In genomic region chr18:44681611-44682010, GRCh38 we compare ENCODE assay signal across 9 cellular contexts. TPM values are rescaled to one million over a fixed set of nuclear protein-coding genes. Genes with fewer than 3 reads are reported as not detected.
DNase-seq lines count a peak whose midpoint lies in the region; ATAC-seq and TF ChIP-seq lines count a peak whose summit lies in the region.
"Had no signal": no experiment of that assay in that cellular context is flagged by ENCODE, and none has a peak within 500 bp of the region (broad histone marks: within the 10 kb centered on the region; RNA-seq: fewer than 3 reads in every experiment).

No MANE protein-coding gene starts in this region.

- H3K9me3 ChIP-seq in heart right ventricle (no peaks in the 10 kb centered on the region), body of pancreas (no peaks in the 10 kb centered on the region), mesodermal cell (ENCODE audit: control insufficient read depth, low read length) (no peaks in the 10 kb centered on the region), aorta (ENCODE audit: control insufficient read depth, low read length) (no peaks in the 10 kb centered on the region)
- H3K9me3 ChIP-seq: Caco-2 had no signal

- no peak for DNase-seq in heart right ventricle
- DNase-seq in Right ventricle myocardium inferior (ENCODE audit: missing footprints): no peak
- no peak for DNase-seq in body of pancreas
- DNase-seq in aorta: no peak
- no peak for DNase-seq in kidney tubule cell (ENCODE audit: low spot score)
- no peak for DNase-seq in NCI-H524 treated with DMSO at 0.1 percent for 48 hours (lab: John Stamatoyannopoulos, UW)
- DNase-seq: Caco-2 had no signal

- peaks cover 4 to 47% (median 14%) of the 10 kb centered on the region in 9 donors for H3K4me1 ChIP-seq in heart right ventricle
- H3K4me1 ChIP-seq in body of pancreas: peaks cover 67% of the 10 kb centered on the region
- H3K4me1 ChIP-seq in mesodermal cell (ENCODE audit: control insufficient read depth, insufficient read depth, low read length, poor library complexity, severe bottlenecking): peaks cover 21% of the 10 kb centered on the region
- peaks cover 0 to 3% of the 10 kb centered on the region in 2 donors for H3K4me1 ChIP-seq in aorta (ENCODE audit: control insufficient read depth in 1 of 2, insufficient read depth in 2 of 2, low read length in 2 of 2)
- H3K4me1 ChIP-seq: Caco-2 had no signal

- H3K27me3 ChIP-seq in heart right ventricle: peaks cover 0 to 76% (median 0%) of the 10 kb centered on the region in 7 donors
- no peaks in the 10 kb centered on the region for H3K27me3 ChIP-seq in body of pancreas
- H3K27me3 ChIP-seq in aorta (ENCODE audit: control insufficient read depth in 1 of 2, insufficient read depth in 2 of 2, low read length in 1 of 2): no peaks in the 10 kb centered on the region

- ATAC-seq in heart right ventricle (no peak), Right ventricle myocardium inferior (no peak), body of pancreas (no peak), aorta (ENCODE audit: low FRiP score) (no peak), HG02973 (IDR thresholded peaks at IDR 0.05; ENCODE audit: unreplicated experiment) (no peak)

- TF ChIP-seq CTCF in heart right ventricle (IDR thresholded peaks at IDR 0.05) (no peak), body of pancreas (IDR thresholded peaks at IDR 0.05) (no peak)

- 19 to 41% methylated on average over 5 of the region's 5 CpGs for WGBS in heart right ventricle, 2 donors
- 1% methylated on average over 5 of the region's 5 CpGs for WGBS in body of pancreas, 2 donors
- WGBS in mesodermal cell (ENCODE audit: insufficient coverage in 2 of 2), 2 experiments: 12 to 20% methylated on average over 4 to 5 of the region's 5 CpGs
- 8 to 11% methylated on average over 5 of the region's 5 CpGs for WGBS in aorta, 2 donors

- H3K4me3 ChIP-seq in heart right ventricle (peak overlapping the region in 8 of 10 donors; percentile 82 to 98 (median 87)), body of pancreas (no peak overlapping the region), mesodermal cell (ENCODE audit: extremely low read depth, insufficient read depth, low read length, poor library complexity, severe bottlenecking) (peak overlapping the region; percentile 65), aorta (ENCODE audit: low read length in 2 of 2) (peak overlapping the region; percentile 81 to 97)

- H3K27ac ChIP-seq in heart right ventricle (peak overlapping the region in 6 of 10 donors; percentile 34 to 99 (median 89)), body of pancreas (peak overlapping the region; percentile 72 to 99 (median 96)), mesodermal cell (ENCODE audit: low read depth, low read length, severe bottlenecking) (peak overlapping the region; percentile 81), aorta (ENCODE audit: low read depth in 1 of 2, low read length in 2 of 2) (no peak overlapping the region)

- TF ChIP-seq POLR2A in body of pancreas (IDR thresholded peaks at IDR 0.05): no peak

- no peaks in the 10 kb centered on the region for H3K36me3 ChIP-seq in heart right ventricle
- H3K36me3 ChIP-seq in body of pancreas (replicated peaks in 1 of 2; ENCODE audit: insufficient read depth in 1 of 2, low read depth in 2 of 2): no peaks in the 10 kb centered on the region
- H3K36me3 ChIP-seq in mesodermal cell (ENCODE audit: control insufficient read depth, insufficient read depth, low read length): no peaks in the 10 kb centered on the region
- no peaks in the 10 kb centered on the region for H3K36me3 ChIP-seq in aorta (ENCODE audit: control insufficient read depth in 1 of 2, insufficient read depth in 2 of 2, low read length in 1 of 2)

- intact Hi-C loops in heart right ventricle (cut with DNase I): loop anchor here in 9 of 10 donors (2.0 to 10.0 kb wide), 15 partner anchors 46 to 703 kb away; no protein-coding TSS in a partner anchor
- intact Hi-C loops in Right ventricle myocardium inferior (cut with DNase I): loop anchor here (2.0 to 5.0 kb wide), 3 partner anchors 43 to 336 kb away; no protein-coding TSS in a partner anchor
- intact Hi-C loops in body of pancreas (cut with DNase I): loop anchor here (10.0 kb wide), 1 partner anchor 113 kb away; no protein-coding TSS in a partner anchor
- intact Hi-C loops in aorta (cut with DNase I): loop anchor here (5.0 to 10.0 kb wide), 8 partner anchors 61 to 563 kb away; no protein-coding TSS in a partner anchor

RNA-seq across cellular contexts. Expression of gene SETBP1, which starts 0.9 kb away (rescaled TPM):
- total RNA-seq in heart right ventricle: 10 to 100 TPM in 2 of 10 donors, 1 to 10 TPM in 8; 4.5 to 12.2 (median 6.3) TPM
- 1 to 10 TPM in 1 of 2 donors, under 1 TPM in 1; 0.71 to 1.6 TPM for polyA plus RNA-seq in heart right ventricle
- total RNA-seq in Right ventricle myocardium inferior: 7.1 TPM
- total RNA-seq in body of pancreas: 10 to 100 TPM; 23.6 to 37.2 TPM
- polyA plus RNA-seq in mesodermal cell (2013, experiment 1 of 2): 10.7 TPM
- polyA plus RNA-seq in mesodermal cell (2013, experiment 2 of 2): 8.6 TPM
- 10 to 100 TPM; 42.4 to 85.0 TPM for total RNA-seq in aorta
- polyA plus RNA-seq in aorta: 1 to 10 TPM; 1.3 to 5.8 TPM

Comparison
In these comparisons a context has a peak if more than half of its experiments do, and no peak if none do; other contexts are left out.
1. H3K27ac ChIP-seq: peak in heart right ventricle (6 of 10), body of pancreas (4 of 4) and mesodermal cell (single experiment); none in aorta (0 of 2).
2. H3K4me3 ChIP-seq: peak in heart right ventricle (8 of 10), mesodermal cell (single experiment) and aorta (2 of 2); none in body of pancreas (0 of 2).